Comparison of ENCODE assay signal across 20 cellular contexts in the genomic region with DNA sequence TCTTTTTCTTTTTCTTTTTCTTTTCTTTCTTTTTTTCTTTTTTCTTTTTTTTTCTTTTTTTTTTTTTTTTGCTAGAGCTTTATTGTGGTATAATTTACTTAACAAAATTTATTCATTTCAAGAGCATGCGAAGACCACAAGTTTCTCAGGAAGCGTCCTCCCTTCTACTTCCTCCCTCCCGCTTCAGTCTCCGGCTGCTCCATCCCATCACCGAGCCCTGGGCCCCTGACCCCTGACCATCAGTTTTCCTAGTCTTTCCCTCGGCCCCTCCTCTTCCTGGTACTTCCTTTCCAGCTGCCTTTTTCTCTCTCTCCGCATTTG. TPM values are rescaled to one million over a fixed set of nuclear protein-coding genes. Genes with fewer than 3 reads are reported as not detected.
A peak's percentile ranks its signal among the peaks of the same experiment; 100 is the strongest.
DNase-seq lines count a peak whose midpoint lies in the region; ATAC-seq, FAIRE-seq and TF ChIP-seq lines count a peak whose summit lies in the region.
"Had no signal": no experiment of that assay in that cellular context is flagged by ENCODE, and none has a peak within 500 bp of the region (broad histone marks: within the 10 kb centered on the region; RNA-seq: fewer than 3 reads in every experiment).

No MANE protein-coding gene starts in this region.

- H3K4me1 ChIP-seq in mucosa of descending colon (ENCODE audit: low read depth): no peaks in the 10 kb centered on the region
- H3K4me1 ChIP-seq in testis: no peaks in the 10 kb centered on the region
- H3K4me1 ChIP-seq: prostate gland had no signal

- no peaks in the 10 kb centered on the region for H3K27me3 Mint-ChIP-seq in activated naive CD8-positive, alpha-beta T cell treated with anti-CD3 and anti-CD28 coated beads, Interleukin-2, amount 50 U/mL, for 24 hours
- H3K27me3 Mint-ChIP-seq in memory B cell: no peaks in the 10 kb centered on the region

- ATAC-seq in activated naive CD8-positive, alpha-beta T cell treated with anti-CD3 and anti-CD28 coated beads, Interleukin-2, amount 50 U/mL, for 24 hours: no peak
- ATAC-seq in memory B cell (ENCODE audit: low read depth): no peak
- no peak for ATAC-seq in mucosa of descending colon

- H3K36me3 ChIP-seq in H7 (replicated peaks; ENCODE audit: control insufficient read depth, insufficient read depth, low read length) (0 out of 2 replicates have a peak, but pooled peaks cover 1% of the 10 kb centered on the region), mucosa of descending colon (ENCODE audit: low read depth) (no peaks in the 10 kb centered on the region), testis (ENCODE audit: low read depth, missing control alignments) (no peaks in the 10 kb centered on the region)
- H3K36me3 ChIP-seq: prostate gland had no signal

- no peaks in the 10 kb centered on the region for H3K9me3 Mint-ChIP-seq in activated naive CD8-positive, alpha-beta T cell treated with anti-CD3 and anti-CD28 coated beads, Interleukin-2, amount 50 U/mL, for 24 hours
- H3K9me3 Mint-ChIP-seq in memory B cell: peaks cover 4% of the 10 kb centered on the region

- H3K4me3 Mint-ChIP-seq in activated naive CD8-positive, alpha-beta T cell treated with anti-CD3 and anti-CD28 coated beads, Interleukin-2, amount 50 U/mL, for 24 hours: peak overlapping the region; percentile 39
- H3K4me3 Mint-ChIP-seq in memory B cell: peak overlapping the region; percentile 37

- H3K36me3 Mint-ChIP-seq in activated naive CD8-positive, alpha-beta T cell treated with anti-CD3 and anti-CD28 coated beads, Interleukin-2, amount 50 U/mL, for 24 hours (ENCODE audit: low read depth): peaks cover 11% of the 10 kb centered on the region
- H3K36me3 Mint-ChIP-seq in memory B cell: peaks cover 37% of the 10 kb centered on the region

- 41 to 43% methylated on average over 7 of the region's 7 CpGs for WGBS in testis, 2 donors

- TF ChIP-seq CTCF in mucosa of descending colon (IDR thresholded peaks at IDR 0.05) (no peak), testis (IDR thresholded peaks at IDR 0.05) (no peak)

- no peaks in the 10 kb centered on the region for H3K27me3 ChIP-seq in H7 (ENCODE audit: control insufficient read depth, insufficient read depth, low read length)
- H3K27me3 ChIP-seq in testis: no peaks in the 10 kb centered on the region
- H3K27me3 ChIP-seq: BLaER1 treated with 17β-estradiol and CSF1 and Interleukin-3, amounts not matched to agents 10 nM and 100 nM; left lung; spleen; upper lobe of left lung had no signal

- H3K4me1 Mint-ChIP-seq in activated naive CD8-positive, alpha-beta T cell treated with anti-CD3 and anti-CD28 coated beads, Interleukin-2, amount 50 U/mL, for 24 hours: peaks cover 6% of the 10 kb centered on the region
- peaks cover 18% of the 10 kb centered on the region for H3K4me1 Mint-ChIP-seq in memory B cell

- H3K4me3 ChIP-seq in H7 (ENCODE audit: insufficient read depth, low read depth, low read length) (peak overlapping the region; percentile 41), mucosa of descending colon (no peak overlapping the region), testis (no peak overlapping the region)
- H3K4me3 ChIP-seq: BLaER1 treated with 17β-estradiol and CSF1 and Interleukin-3, amounts not matched to agents 10 nM and 100 nM; left lung; prostate gland; spleen; upper lobe of left lung had no signal

- H3K9me3 ChIP-seq in mucosa of descending colon (no peaks in the 10 kb centered on the region), testis (no peaks in the 10 kb centered on the region)
- H3K9me3 ChIP-seq: left lung, prostate gland, spleen, upper lobe of left lung had no signal

- DNase-seq in NCI-H2227 (lab: John Stamatoyannopoulos, UW; ENCODE audit: unreplicated experiment): peak; percentile 5
- no peak for DNase-seq in NCI-H2227 treated with DMSO at 0.1 percent for 48 hours (lab: John Stamatoyannopoulos, UW)
- DNase-seq in H7: peak; percentile 75
- no peak for DNase-seq in activated naive CD8-positive, alpha-beta T cell treated with anti-CD3 and anti-CD28 coated beads, Interleukin-2, amount 50 U/mL, for 24 hours
- DNase-seq in memory B cell (ENCODE audit: low spot score in 2 of 2): no peak
- DNase-seq in mucosa of descending colon: no peak
- no peak for DNase-seq in testis
- no peak for DNase-seq in HTR-8/SVneo (ENCODE audit: insufficient read length, low spot score)
- DNase-seq: 8988T, cerebellar nuclear complex, NCI-H1417 treated with DMSO at 0.1 percent for 48 hours, spleen had no signal

- no peak overlapping the region for H3K27ac ChIP-seq in testis
- H3K27ac ChIP-seq: BLaER1 treated with 17β-estradiol and CSF1 and Interleukin-3, amounts not matched to agents 10 nM and 100 nM; KMS-11; left lung; prostate gland; RWPE1; spleen had no signal

- peak overlapping the region; percentile 39 for H3K27ac Mint-ChIP-seq in activated naive CD8-positive, alpha-beta T cell treated with anti-CD3 and anti-CD28 coated beads, Interleukin-2, amount 50 U/mL, for 24 hours
- H3K27ac Mint-ChIP-seq in memory B cell: peak overlapping the region; percentile 67

- FAIRE-seq in HTR-8/SVneo (lab: Jason Lieb, UNC): no peak
- FAIRE-seq: endometrium had no signal

- TF ChIP-seq POLR2A in testis (IDR thresholded peaks at IDR 0.05): no peak

- intact Hi-C loops in mucosa of descending colon (cut with DNase I, micrococcal nuclease): no loop called here
- intact Hi-C loops in testis (cut with DNase I; ENCODE audit: low total_unique reads): no loop called here

RNA-seq across cellular contexts. Expression of gene C9orf152, which starts 34.7 kb away (rescaled TPM):
- total RNA-seq in H7 (2014; rRNA removed; shearing (Covaris generic)): 0.11 TPM in 1 of 2 replicates, not detected in the other
- total RNA-seq in mucosa of descending colon: 10 to 100 TPM; 20.4 to 69.4 (median 42.9) TPM
- not detected for total RNA-seq in testis
- polyA plus RNA-seq in testis (ENCODE audit: insufficient read depth, low read depth, low replicate concordance): not detected
- total RNA-seq: fibroblast of villous mesenchyme, spleen had no signal
- polyA plus RNA-seq: spleen had no signal

Comparison
In these comparisons a context has a peak if more than half of its experiments do, and no peak if none do; other contexts are left out.
1. DNase-seq: peak in NCI-H2227 (single experiment) and H7 (single experiment); none in NCI-H2227 treated with DMSO at 0.1 percent for 48 hours (single experiment), activated naive CD8-positive, alpha-beta T cell treated with anti-CD3 and anti-CD28 coated beads, Interleukin-2, amount 50 U/mL, for 24 hours (single experiment), memory B cell (0 of 2), mucosa of descending colon (0 of 3), testis (single experiment) and HTR-8/SVneo (single experiment).
2. RNA of gene C9orf152, which starts 34.7 kb away (total RNA-seq): 20.4 to 69.4 TPM in mucosa of descending colon; 0.11 TPM in H7 and not detected in testis; every median in the first group is over 10 times any median in the second.